Comparison of ENCODE assay signal across 7 cellular contexts in genomic region chr12:30694971-30695326, GRCh38. TPM values are rescaled to one million over a fixed set of nuclear protein-coding genes. Genes with fewer than 3 reads are reported as not detected.
DNase-seq lines count a peak whose midpoint lies in the region; ATAC-seq and TF ChIP-seq lines count a peak whose summit lies in the region.

No MANE protein-coding gene starts in this region.

- peaks cover 5% of the 10 kb centered on the region for H3K27me3 ChIP-seq in neutrophil

- TF ChIP-seq CTCF in NB4 (IDR thresholded peaks at IDR 0.05; ENCODE audit: low read depth, low read length): no peak
- TF ChIP-seq CTCF in glutamatergic neuron (IDR thresholded peaks at IDR 0.05; ENCODE audit: partially characterized antibody, unreplicated experiment): no peak
- no peak for TF ChIP-seq CTCF in neutrophil (IDR thresholded peaks at IDR 0.05)

- H3K36me3 ChIP-seq in neutrophil: no peaks in the 10 kb centered on the region

- DNase-seq in EL: peak; percentile 52
- DNase-seq in NB4 (ENCODE audit: low read depth): peak; percentile 60
- DNase-seq in glutamatergic neuron: peak; percentile 51
- no peak for DNase-seq in activated CD4-positive, CD25-positive, alpha-beta regulatory T cell (lab: John Stamatoyannopoulos, UW)

- no peak for TF ChIP-seq POLR2A in NB4 (IDR thresholded peaks at IDR 0.05; ENCODE audit: extremely low read depth, insufficient read length)

- H3K27ac ChIP-seq in neutrophil: peak overlapping the region; percentile 77

- peaks cover 7% of the 10 kb centered on the region for H3K36me3 Mint-ChIP-seq in activated T-helper 17 cell treated with anti-CD3 and anti-CD28 coated beads, Interleukin-2, amount 50 U/mL, for 72 hours (ENCODE audit: low read depth)
- H3K36me3 Mint-ChIP-seq in glutamatergic neuron (ENCODE audit: unreplicated experiment): no peaks in the 10 kb centered on the region

- no peaks in the 10 kb centered on the region for H3K9me3 Mint-ChIP-seq in activated T-helper 17 cell treated with anti-CD3 and anti-CD28 coated beads, Interleukin-2, amount 50 U/mL, for 72 hours
- peaks cover 1% of the 10 kb centered on the region for H3K9me3 Mint-ChIP-seq in glutamatergic neuron (ENCODE audit: unreplicated experiment)

- H3K4me1 Mint-ChIP-seq in activated T-helper 17 cell treated with anti-CD3 and anti-CD28 coated beads, Interleukin-2, amount 50 U/mL, for 72 hours: peaks cover 12% of the 10 kb centered on the region
- H3K4me1 Mint-ChIP-seq in glutamatergic neuron (ENCODE audit: low read depth, unreplicated experiment): peaks cover 12% of the 10 kb centered on the region

- no peaks in the 10 kb centered on the region for H3K27me3 Mint-ChIP-seq in activated T-helper 17 cell treated with anti-CD3 and anti-CD28 coated beads, Interleukin-2, amount 50 U/mL, for 72 hours
- peaks cover 3% of the 10 kb centered on the region for H3K27me3 Mint-ChIP-seq in glutamatergic neuron (ENCODE audit: unreplicated experiment)

- H3K9me3 ChIP-seq in neutrophil: no peaks in the 10 kb centered on the region

- peak overlapping the region; percentile 92 for H3K4me3 Mint-ChIP-seq in activated T-helper 17 cell treated with anti-CD3 and anti-CD28 coated beads, Interleukin-2, amount 50 U/mL, for 72 hours
- H3K4me3 Mint-ChIP-seq in glutamatergic neuron (ENCODE audit: unreplicated experiment): peak overlapping the region; percentile 96

- H3K4me3 ChIP-seq in NB4 (ENCODE audit: low read depth, low read length) (peak overlapping the region; percentile 92), neutrophil (ENCODE audit: low read depth in 1 of 2, low read length in 1 of 2) (peak overlapping the region; percentile 88 to 97)

- H3K4me1 ChIP-seq in neutrophil (ENCODE audit: control insufficient read depth in 1 of 2, insufficient read depth in 1 of 2, low read depth in 1 of 2, low read length in 1 of 2): peaks cover 41 to 45% of the 10 kb centered on the region in 2 experiments

- ATAC-seq in GM21786 (IDR thresholded peaks at IDR 0.05; ENCODE audit: unreplicated experiment): peak; percentile 31
- peak; percentile 43 for ATAC-seq in activated T-helper 17 cell treated with anti-CD3 and anti-CD28 coated beads, Interleukin-2, amount 50 U/mL, for 72 hours (replicated peaks)

- H3K27ac Mint-ChIP-seq in activated T-helper 17 cell treated with anti-CD3 and anti-CD28 coated beads, Interleukin-2, amount 50 U/mL, for 72 hours: peak overlapping the region; percentile 97
- H3K27ac Mint-ChIP-seq in glutamatergic neuron (ENCODE audit: unreplicated experiment): no peak overlapping the region

RNA-seq across cellular contexts. Expression of gene IPO8, which starts 0.7 kb away (rescaled TPM):
- total RNA-seq in activated T-helper 17 cell treated with anti-CD3 and anti-CD28 coated beads, Interleukin-2, amount 50 U/mL, for 72 hours: 10 to 100 TPM; 33.7 to 48.8 TPM
- 29.7 TPM for total RNA-seq in glutamatergic neuron (ENCODE audit: unreplicated experiment)

RNA-seq across cellular contexts. Expression of gene CAPRIN2, which starts 59.8 kb away (rescaled TPM):
- total RNA-seq in activated T-helper 17 cell treated with anti-CD3 and anti-CD28 coated beads, Interleukin-2, amount 50 U/mL, for 72 hours: 10 to 100 TPM; 11.3 to 12.1 TPM
- total RNA-seq in glutamatergic neuron (ENCODE audit: unreplicated experiment): 36.5 TPM

Comparison
In these comparisons a context has a peak if more than half of its experiments do, and no peak if none do; other contexts are left out.
1. DNase-seq: peak in EL (single experiment), NB4 (single experiment) and glutamatergic neuron (single experiment); none in activated CD4-positive, CD25-positive, alpha-beta regulatory T cell (0 of 4).